In genomic region chr9:127421057-127421456, GRCh38 we compare ENCODE assay signal across 1 cellular context.
TF ChIP-seq lines count a peak whose summit lies in the region.

No MANE protein-coding gene starts in this region.

TF ChIP-seq in HepG2, 621 proteins besides CTCF, POLR2A, EP300 and RAD21 (continued from another document):
- peak; percentile 55 for TF ChIP-seq ZNF687 (CRISPR knock-in tag; IDR thresholded peaks at IDR 0.05)
- no peak for TF ChIP-seq NFYB (CRISPR knock-in tag; IDR thresholded peaks at IDR 0.05)
- no peak for TF ChIP-seq GPN1 (CRISPR knock-in tag; IDR thresholded peaks at IDR 0.05; ENCODE audit: borderline replicate concordance)
- TF ChIP-seq HMGA1 (CRISPR knock-in tag; conservative IDR thresholded peaks at IDR 0.05) = no peak
- no peak for TF ChIP-seq ETS1 (CRISPR knock-in tag; IDR thresholded peaks at IDR 0.05)
- TF ChIP-seq NFE2L2 (IDR thresholded peaks at IDR 0.05; ENCODE audit: low read length) = no peak
- TF ChIP-seq TBX3 (IDR thresholded peaks at IDR 0.05; ENCODE audit: borderline replicate concordance) = no peak
- TF ChIP-seq XRCC5 (optimal IDR thresholded peaks at IDR 0.05; ENCODE audit: low read length) = no peak
- TF ChIP-seq DPF2 (CRISPR knock-in tag; IDR thresholded peaks at IDR 0.05; ENCODE audit: borderline replicate concordance, low read depth) = no peak
- no peak for TF ChIP-seq ZNF3 (CRISPR knock-in tag; IDR thresholded peaks at IDR 0.05)
- TF ChIP-seq ARID2 (CRISPR knock-in tag; IDR thresholded peaks at IDR 0.05; ENCODE audit: borderline replicate concordance) = no peak
- TF ChIP-seq NR2F6 (IDR thresholded peaks at IDR 0.05) = peak; percentile 41; the same call in 1 of the 2 replicates
- 0 out of 2 replicates have a peak, but pooled peaks have one; percentile 19 for TF ChIP-seq NR2F6 (CRISPR knock-in tag; IDR thresholded peaks at IDR 0.05)
- no peak for TF ChIP-seq HOXA7 (CRISPR knock-in tag; IDR thresholded peaks at IDR 0.05)
- TF ChIP-seq NR2F1 (CRISPR knock-in tag; IDR thresholded peaks at IDR 0.05) = no peak
- TF ChIP-seq ZNF878 (CRISPR knock-in tag; IDR thresholded peaks at IDR 0.05) = no peak
- no peak for TF ChIP-seq FOXA3 (CRISPR knock-in tag; IDR thresholded peaks at IDR 0.05)
- no peak for TF ChIP-seq TEAD2 (CRISPR knock-in tag; IDR thresholded peaks at IDR 0.05)
- no peak for TF ChIP-seq HDAC6 (IDR thresholded peaks at IDR 0.05; ENCODE audit: low read depth, low read length)
- no peak for TF ChIP-seq SATB2 (CRISPR knock-in tag; IDR thresholded peaks at IDR 0.05)
